In genomic region chr15:67862771-67863441, GRCh38 we compare ENCODE assay signal across 8 cellular contexts. TPM values are rescaled to one million over a fixed set of nuclear protein-coding genes. Genes with fewer than 3 reads are reported as not detected.
DNase-seq lines count a peak whose midpoint lies in the region; ATAC-seq, FAIRE-seq and TF ChIP-seq lines count a peak whose summit lies in the region.

No MANE protein-coding gene starts in this region.

- no peak overlapping the region for H3K27ac ChIP-seq in HUES6 (ENCODE audit: low read depth, low read length)
- H3K27ac ChIP-seq in H1 (ENCODE audit: low read depth, low read length) = no peak overlapping the region
- H3K27ac ChIP-seq in spleen = peak overlapping the region in 4 of 8 donors; percentile 5 to 42 (median 15)

- 0 out of 2 replicates have a peak overlapping the region, but pooled peaks have one; percentile 5 for H3K4me3 ChIP-seq in HUES6 (ENCODE audit: low read depth, low read length)
- peak overlapping the region in 1 of 4 experiments; percentile 54; a peak in 3 of 8 replicates for H3K4me3 ChIP-seq in H1 (ENCODE audit: extremely low read depth in 1 of 4, insufficient read depth in 2 of 4, low read depth in 3 of 4, low read length in 4 of 4)
- H3K4me3 ChIP-seq in spleen = peak overlapping the region in 6 of 8 donors; percentile 11 to 61 (median 38)

- H3K9me3 ChIP-seq in HUES6 (ENCODE audit: control insufficient read depth, insufficient read depth, low read depth, low read length) (no peaks in the 10 kb centered on the region), H1 (ENCODE audit: insufficient read depth in 2 of 2, low read depth in 1 of 2, low read length in 1 of 2) (no peaks in the 10 kb centered on the region), spleen (no peaks in the 10 kb centered on the region)

- H2BK120ac ChIP-seq in H1 (replicated peaks; ENCODE audit: low read depth, low read length) = no peak overlapping the region

- H3K4me1 ChIP-seq in HUES6 (ENCODE audit: control insufficient read depth, insufficient read depth, low read length) = peaks cover 26% of the 10 kb centered on the region
- H3K4me1 ChIP-seq in H1 (replicated peaks in 1 of 4; ENCODE audit: control insufficient read depth in 3 of 4, insufficient read depth in 4 of 4, low read length in 3 of 4) = peaks cover 0 to 15% (median 5%) of the 10 kb centered on the region in 4 experiments; a peak in 5 of 7 replicates
- peaks cover 9 to 17% (median 15%) of the 10 kb centered on the region in 6 donors for H3K4me1 ChIP-seq in spleen

- H2BK5ac ChIP-seq in H1 (ENCODE audit: low read depth, low read length) = no peak overlapping the region

- DNase-seq in H1 (ENCODE audit: low read depth in 1 of 2, low spot score in 2 of 2) (no peak), spleen (no peak), middle frontal gyrus (ENCODE audit: extremely low spot score, low spot score) (no peak), head of caudate nucleus (no peak)
- DNase-seq in stimulated activated CD4-positive, alpha-beta T cell treated with anti-CD3 and anti-CD28 coated beads, Interleukin-12 subunit alpha, Interleukin-12 subunit beta, amount 100 ng/mL, for 4 hours = no peak

- H3K14ac ChIP-seq in H1 (ENCODE audit: insufficient read length) = no peak overlapping the region

- peak overlapping the region; percentile 35 to 41; a peak in 2 of 4 replicates for H3K4me2 ChIP-seq in H1 (ENCODE audit: insufficient read depth in 1 of 2, low read depth in 2 of 2, low read length in 2 of 2)

- H3K23me2 ChIP-seq in H1 (ENCODE audit: low read depth, low read length) = no peaks in the 10 kb centered on the region; the same call in 1 of the 2 replicates

- intact Hi-C loops in spleen (cut with DNase I; ENCODE audit: low total_unique reads) (loop anchor here (5.0 kb wide), 2 partner anchors 294 to 349 kb away; no protein-coding TSS in a partner anchor), head of caudate nucleus (cut with DNase I) (loop anchor here (2.0 kb wide), 1 partner anchor 292 kb away; no protein-coding TSS in a partner anchor)

- H2BK12ac ChIP-seq in H1 (ENCODE audit: low read depth, low read length) = no peak overlapping the region

- no peak for TF ChIP-seq CTCF in H1 (IDR thresholded peaks at IDR 0.05; ENCODE audit: control extremely low read depth in 1 of 3, insufficient read depth in 1 of 3, low read depth in 1 of 3, low read length in 3 of 3)
- no peak for TF ChIP-seq CTCF in spleen (IDR thresholded peaks at IDR 0.05 in 8 of 11, conservative IDR thresholded peaks at IDR 0.05 in 3 of 11)

- H2AK5ac ChIP-seq in H1 (ENCODE audit: low read depth, low read length) = no peak overlapping the region

- TF ChIP-seq POLR2A in H1 (IDR thresholded peaks at IDR 0.05; ENCODE audit: control extremely low read depth in 1 of 2, low read depth in 2 of 2, low read length in 2 of 2) (no peak), spleen (IDR thresholded peaks at IDR 0.05) (no peak)

- no peak overlapping the region for H2BK20ac ChIP-seq in H1 (ENCODE audit: low read length)

- peak; percentile 30 for ATAC-seq in GM18868 (IDR thresholded peaks at IDR 0.05; ENCODE audit: unreplicated experiment)
- no peak for ATAC-seq in activated CD4-positive, CD25-positive, alpha-beta regulatory T cell treated with anti-CD3 and anti-CD28 coated beads, Interleukin-2, amount 50 U/mL, for 24 hours

- CTCF ChIA-PET in H1 (lab: Charles Lee; ENCODE audit: partially characterized antibody) = interaction anchor here (0.5 to 2.7 kb wide), 32 partner anchors 9 to 1060 kb away, joined by 3 to 33 read pairs (median 4); no protein-coding TSS in a partner anchor

- no peak overlapping the region for H3K23ac ChIP-seq in H1 (ENCODE audit: insufficient read length)

- H3K79me1 ChIP-seq in H1 (ENCODE audit: low read depth, low read length) = no peaks in the 10 kb centered on the region

- H3K27me3 ChIP-seq in HUES6 (ENCODE audit: control insufficient read depth, insufficient read depth, low read length) (peaks cover 12% of the 10 kb centered on the region; the same call in 1 of the 2 replicates), H1 (replicated peaks in 1 of 4; ENCODE audit: control insufficient read depth in 3 of 4, extremely low read depth in 1 of 4, insufficient read depth in 3 of 4, low read length in 3 of 4) (peaks cover 0 to 4% (median 1%) of the 10 kb centered on the region in 4 experiments; a peak in 3 of 7 replicates), spleen (replicated peaks in 1 of 7) (peaks cover 0 to 5% (median 0%) of the 10 kb centered on the region in 7 donors)

- TF ChIP-seq EP300 in H1 (IDR thresholded peaks at IDR 0.05; ENCODE audit: borderline replicate concordance in 1 of 2, low read depth in 2 of 2, low read length in 2 of 2) = no peak

- H2BK15ac ChIP-seq in H1 (ENCODE audit: low read length) = no peak overlapping the region

- no peak overlapping the region for H4K5ac ChIP-seq in H1 (ENCODE audit: insufficient read length, low read depth, low read length)

- no peaks in the 10 kb centered on the region for H3K36me3 ChIP-seq in HUES6 (ENCODE audit: control insufficient read depth, insufficient read depth, low read length)
- H3K36me3 ChIP-seq in H1 (ENCODE audit: control insufficient read depth in 2 of 4, insufficient read depth in 4 of 4, low read length in 3 of 4) = no peaks in the 10 kb centered on the region
- H3K36me3 ChIP-seq in spleen = no peaks in the 10 kb centered on the region

- POLR2A ChIA-PET in H1 (lab: Charles Lee; ENCODE audit: partially characterized antibody) = interaction anchor here (0.8 to 2.9 kb wide), 7 partner anchors 9 to 366 kb away, joined by 3 to 10 read pairs (median 4); partner anchors contain the start of gene PIAS1

- WGBS in H1 (ENCODE audit: extremely low coverage in 1 of 2, insufficient coverage in 1 of 2, insufficient read length in 1 of 2, insufficient replicate concordance in 2 of 2, low coverage in 1 of 2, low lambda C conversion rate in 2 of 2, missing lambda C conversion rate in 1 of 2), 2 experiments = 68% methylated on average over 15 of the region's 15 CpGs; no CpG with 5 or more reads in 1 of the 2 experiments
- WGBS in spleen, 5 donors = 46 to 54% (median 52%) methylated on average over 15 of the region's 15 CpGs

- no peak for FAIRE-seq in H1 (lab: Jason Lieb, UNC)

- no peak overlapping the region for H3K4ac ChIP-seq in H1 (replicated peaks; ENCODE audit: insufficient read length, low read depth, low read length)

- H4K91ac ChIP-seq in H1 (replicated peaks; ENCODE audit: insufficient read length, low read length) = no peak overlapping the region

- H4K8ac ChIP-seq in H1 (ENCODE audit: extremely low read depth, insufficient read depth, low read length) = no peak overlapping the region

- H3K18ac ChIP-seq in H1 (ENCODE audit: extremely low read depth, low read length) = no peak overlapping the region

- H2AFZ ChIP-seq in H1 (ENCODE audit: low read length) = peak overlapping the region; percentile 77

- no peak overlapping the region for H3K9ac ChIP-seq in HUES6 (ENCODE audit: low read length)
- no peak overlapping the region for H3K9ac ChIP-seq in H1 (replicated peaks in 1 of 4; ENCODE audit: extremely low read depth in 1 of 4, low read depth in 3 of 4, low read length in 3 of 4)

- H4K20me1 ChIP-seq in H1 (replicated peaks in 1 of 2; ENCODE audit: control insufficient read depth in 1 of 2, insufficient read depth in 2 of 2, low read length in 2 of 2) = no peaks in the 10 kb centered on the region

- H3K79me2 ChIP-seq in H1 (ENCODE audit: control insufficient read depth in 1 of 2, insufficient read depth in 2 of 2, low read length in 2 of 2) = no peaks in the 10 kb centered on the region

- no peak for TF ChIP-seq RAD21 in H1 (IDR thresholded peaks at IDR 0.05 in 1 of 2, conservative IDR thresholded peaks at IDR 0.05 in 1 of 2; ENCODE audit: low read depth in 2 of 2, low read length in 2 of 2)

- no peak overlapping the region for H3K56ac ChIP-seq in H1 (replicated peaks; ENCODE audit: insufficient read length, low read depth, low read length)

TF ChIP-seq in H1, 55 proteins besides CTCF, POLR2A, EP300 and RAD21 (continues in another document):
- TF ChIP-seq RNF2 (IDR thresholded peaks at IDR 0.05; ENCODE audit: borderline replicate concordance, low read depth, low read length, missing control alignments, poor library complexity, severe bottlenecking) = no peak
- TF ChIP-seq CREB1 (IDR thresholded peaks at IDR 0.05) = no peak
- TF ChIP-seq YY1 (IDR thresholded peaks at IDR 0.05; ENCODE audit: low read depth, low read length) = no peak
- no peak for TF ChIP-seq NANOG (IDR thresholded peaks at IDR 0.05; ENCODE audit: insufficient read depth, low read depth, low read length, poor library complexity, severe bottlenecking)

RNA-seq across cellular contexts. Expression of gene RNU6-1, which starts 23.1 kb away (rescaled TPM):
- not detected in 2 replicates for total RNA-seq in H1 (2021; fragmentation: NEBNext Ultra II Directional; extraction: Animal tissue kit (Norgen Biotek cat#: 25700))
- polyA plus RNA-seq in H1 (2011; rRNA removed) (not detected in 2 replicates), spleen (not detected)
- polyA plus RNA-seq in H1 (2011; cell fraction: cytosol; rRNA removed) = not detected
- not detected for polyA plus RNA-seq in H1 (2011; cell fraction: nucleus; rRNA removed)
- not detected in 4 replicates for polyA plus RNA-seq in H1 (2012, experiment 1 of 2)
- polyA plus RNA-seq in H1 (2012, experiment 2 of 2) = not detected
- polyA plus RNA-seq in H1 (2013, experiment 1 of 2) = not detected
- not detected for polyA plus RNA-seq in H1 (2013, experiment 2 of 2)
- polyA minus RNA-seq in H1 (2011; rRNA and poly(A)+ RNA removed) = under 0.01 TPM in 1 of 2 replicates, not detected in the other
- not detected for polyA minus RNA-seq in H1 (2011; cell fraction: cytosol; rRNA and poly(A)+ RNA removed)
- not detected for polyA minus RNA-seq in H1 (2011; cell fraction: nucleus; rRNA and poly(A)+ RNA removed)
- total RNA-seq in spleen = not detected

RNA-seq across cellular contexts. Expression of gene SKOR1, which starts 37.6 kb away (rescaled TPM):
- total RNA-seq in H1 (2021; fragmentation: NEBNext Ultra II Directional; extraction: Animal tissue kit (Norgen Biotek cat#: 25700)) = 0.11 TPM in 2 replicates
- polyA plus RNA-seq in H1 (2011; rRNA removed) (0.03 and 0.08 TPM in 2 replicates), spleen (under 1 TPM; 0.06 to 0.29 (median 0.20) TPM)
- polyA plus RNA-seq in H1 (2011; cell fraction: cytosol; rRNA removed) = 0.05 TPM
- polyA plus RNA-seq in H1 (2011; cell fraction: nucleus; rRNA removed) = 0.13 TPM
- polyA plus RNA-seq in H1 (2012, experiment 1 of 2) = 0.06 to 0.12 TPM (median 0.07 TPM) in 3 of 4 replicates, not detected in the other
- polyA plus RNA-seq in H1 (2012, experiment 2 of 2) = not detected
- polyA plus RNA-seq in H1 (2013, experiment 1 of 2) = 0.04 TPM
- polyA plus RNA-seq in H1 (2013, experiment 2 of 2) = 0.04 TPM
- polyA minus RNA-seq in H1 (2011; rRNA and poly(A)+ RNA removed) = not detected in 2 replicates
- polyA minus RNA-seq in H1 (2011; cell fraction: cytosol; rRNA and poly(A)+ RNA removed) = not detected
- polyA minus RNA-seq in H1 (2011; cell fraction: nucleus; rRNA and poly(A)+ RNA removed) = 0.40 TPM
- 1 to 10 TPM in 1 of 7 donors, under 1 TPM in 6; 0.17 to 1.1 (median 0.57) TPM for total RNA-seq in spleen
